Comparison of ENCODE assay signal across 14 cellular contexts in the genomic region with DNA sequence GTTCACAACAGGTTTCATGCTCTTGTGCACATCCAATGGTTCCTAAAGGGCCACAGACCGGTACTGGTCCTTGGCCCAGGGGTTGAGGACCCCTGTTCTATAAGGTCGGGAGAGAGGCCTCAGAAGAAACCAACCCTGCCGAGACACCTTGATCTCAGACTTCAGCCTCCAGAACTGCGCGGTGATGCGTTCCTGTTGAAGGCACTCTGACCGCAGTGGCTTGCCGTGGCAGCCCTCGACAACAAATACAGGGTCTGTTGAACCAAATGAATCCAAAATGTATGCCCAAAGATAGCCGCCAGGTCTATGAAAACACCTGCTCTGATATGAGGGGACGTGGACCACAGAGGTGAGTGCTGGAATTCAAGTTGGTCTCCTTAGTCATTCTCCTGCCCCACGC.
A peak's percentile ranks its signal among the peaks of the same experiment; 100 is the strongest.
DNase-seq lines count a peak whose midpoint lies in the region; ATAC-seq and TF ChIP-seq lines count a peak whose summit lies in the region.
"Had no signal": no experiment of that assay in that cellular context is flagged by ENCODE, and none has a peak within 500 bp of the region (broad histone marks: within the 10 kb centered on the region; RNA-seq: fewer than 3 reads in every experiment).

No MANE protein-coding gene starts in this region.

- H3K27ac Mint-ChIP-seq in naive thymus-derived CD4-positive, alpha-beta T cell, result no peak overlapping the region
- H3K27ac Mint-ChIP-seq: CD4-positive, alpha-beta memory T cell; H9 had no signal

- peak overlapping the region; percentile 19; the same call in 1 of the 2 replicates for H3K27ac ChIP-seq in VCaP
- H3K27ac ChIP-seq in naive thymus-derived CD4-positive, alpha-beta T cell (ENCODE audit: low read depth, low read length), result no peak overlapping the region
- H3K27ac ChIP-seq: BLaER1 treated with 17β-estradiol and CSF1 and Interleukin-3, amounts not matched to agents 10 nM and 100 nM had no signal

- peaks cover 4 to 39% (median 8%) of the 10 kb centered on the region in 5 donors for H3K27me3 Mint-ChIP-seq in naive thymus-derived CD4-positive, alpha-beta T cell

- no peaks in the 10 kb centered on the region for H3K27me3 ChIP-seq in naive thymus-derived CD4-positive, alpha-beta T cell (ENCODE audit: control insufficient read depth in 2 of 2, insufficient read depth in 2 of 2, low read length in 2 of 2)

- no peaks in the 10 kb centered on the region for H3K4me1 ChIP-seq in naive thymus-derived CD4-positive, alpha-beta T cell (ENCODE audit: control insufficient read depth in 2 of 2, insufficient read depth in 2 of 2, low read length in 2 of 2)

- CTCF ChIA-PET in naive thymus-derived CD4-positive, alpha-beta T cell (lab: Charles Lee), result no interaction called here

- POLR2A ChIA-PET in naive thymus-derived CD4-positive, alpha-beta T cell (lab: Charles Lee), result no interaction called here

- intact Hi-C loops in naive thymus-derived CD4-positive, alpha-beta T cell (cut with micrococcal nuclease), result no loop called here

- H3K4me1 Mint-ChIP-seq in naive thymus-derived CD4-positive, alpha-beta T cell, result peaks cover 0 to 14% (median 2%) of the 10 kb centered on the region in 7 donors

- H3K36me3 ChIP-seq in naive thymus-derived CD4-positive, alpha-beta T cell (ENCODE audit: control insufficient read depth in 2 of 3, insufficient read depth in 3 of 3, low read length in 3 of 3), result no peaks in the 10 kb centered on the region
- H3K36me3 ChIP-seq: BLaER1 treated with 17β-estradiol and CSF1 and Interleukin-3, amounts not matched to agents 10 nM and 100 nM had no signal

- H3K4me3 Mint-ChIP-seq in naive thymus-derived CD4-positive, alpha-beta T cell, result no peak overlapping the region
- H3K4me3 Mint-ChIP-seq: CD4-positive, alpha-beta memory T cell; H9 had no signal

- TF ChIP-seq CTCF in VCaP (conservative IDR thresholded peaks at IDR 0.05), result no peak

- H3K4me3 ChIP-seq in naive thymus-derived CD4-positive, alpha-beta T cell (ENCODE audit: low read length), result no peak overlapping the region
- H3K4me3 ChIP-seq: BLaER1 treated with 17β-estradiol and CSF1 and Interleukin-3, amounts not matched to agents 10 nM and 100 nM had no signal

- ATAC-seq in naive thymus-derived CD4-positive, alpha-beta T cell, result no peak

- H3K9me3 ChIP-seq in naive thymus-derived CD4-positive, alpha-beta T cell (ENCODE audit: control insufficient read depth in 2 of 3, low read length in 3 of 3), result no peaks in the 10 kb centered on the region

- DNase-seq in activated effector memory CD4-positive, alpha-beta T cell treated with anti-CD3 and anti-CD28 coated beads, Interleukin-2, amount 50 U/mL, for 16 hours, result peak; percentile 54
- no peak for DNase-seq in activated effector memory CD4-positive, alpha-beta T cell treated with Interleukin-2 at 50 U/mL for 16 hours
- DNase-seq in mesenteric fat pad (ENCODE audit: low spot score), result peak; percentile 43
- no peak for DNase-seq in NCI-H2227 (lab: John Stamatoyannopoulos, UW; ENCODE audit: unreplicated experiment)
- DNase-seq in GM03348 (ENCODE audit: low spot score), result no peak
- no peak for DNase-seq in naive thymus-derived CD4-positive, alpha-beta T cell
- DNase-seq: ACHN; CD4-positive, alpha-beta memory T cell; DMS79; GOT3; H9 had no signal

- H3K36me3 Mint-ChIP-seq in naive thymus-derived CD4-positive, alpha-beta T cell, result peaks cover 0 to 5% (median 4%) of the 10 kb centered on the region in 5 donors
- H3K36me3 Mint-ChIP-seq: IgD-negative memory B cell had no signal

- peaks cover 0 to 10% (median 4%) of the 10 kb centered on the region in 11 donors for H3K9me3 Mint-ChIP-seq in naive thymus-derived CD4-positive, alpha-beta T cell
- H3K9me3 Mint-ChIP-seq: IgD-negative memory B cell had no signal

Comparison
In these comparisons a context has a peak if more than half of its experiments do, and no peak if none do; other contexts are left out.
1. DNase-seq: peak in activated effector memory CD4-positive, alpha-beta T cell treated with anti-CD3 and anti-CD28 coated beads, Interleukin-2, amount 50 U/mL, for 16 hours (single experiment) and mesenteric fat pad (single experiment); none in activated effector memory CD4-positive, alpha-beta T cell treated with Interleukin-2 at 50 U/mL for 16 hours (single experiment), NCI-H2227 (single experiment), GM03348 (single experiment) and naive thymus-derived CD4-positive, alpha-beta T cell (0 of 9).